Comparison of ENCODE assay signal across 19 cellular contexts in genomic region chr16:72537684-72538083, GRCh38.
DNase-seq lines count a peak whose midpoint lies in the region; ATAC-seq and TF ChIP-seq lines count a peak whose summit lies in the region.
"Had no signal": no experiment of that assay in that cellular context is flagged by ENCODE, and none has a peak within 500 bp of the region (broad histone marks: within the 10 kb centered on the region; RNA-seq: fewer than 3 reads in every experiment).

No MANE protein-coding gene starts in this region.

- H3K4me3 Mint-ChIP-seq in MCF 10A (ENCODE audit: unreplicated experiment), result no peak overlapping the region
- H3K4me3 Mint-ChIP-seq: natural killer cell treated with Interleukin-12 subunit alpha and Interleukin-12 subunit beta and Interleukin-15 and Interleukin-18, amount 100 ng/mL, for 72 hours had no signal

- no peak for TF ChIP-seq POLR2A in breast epithelium (IDR thresholded peaks at IDR 0.05)

- POLR2A ChIA-PET in MCF 10A (lab: Yijun Ruan, JAX), result no interaction called here

- CTCF ChIA-PET in MCF 10A (lab: Yijun Ruan, JAX), result no interaction called here

- intact Hi-C loops in MCF 10A (cut with micrococcal nuclease) (no loop called here), breast epithelium (cut with DNase I; ENCODE audit: low total_unique reads) (no loop called here)

- no peaks in the 10 kb centered on the region for H4K20me1 ChIP-seq in smooth muscle cell (ENCODE audit: low read depth)

- no peaks in the 10 kb centered on the region for H3K79me2 ChIP-seq in smooth muscle cell (ENCODE audit: low read depth)

- peak overlapping the region; percentile 2 for H3K27ac Mint-ChIP-seq in MCF 10A (ENCODE audit: low read depth, unreplicated experiment)
- H3K27ac Mint-ChIP-seq: activated naive CD4-positive, alpha-beta T cell treated with anti-CD3 and anti-CD28 coated beads, Interleukin-2, amount 50 U/mL, for 72 hours; natural killer cell treated with Interleukin-12 subunit alpha and Interleukin-12 subunit beta and Interleukin-15 and Interleukin-18, amount 100 ng/mL, for 72 hours had no signal

- H2AFZ ChIP-seq in smooth muscle cell (ENCODE audit: low read depth), result peak overlapping the region; percentile 22

- H3K36me3 Mint-ChIP-seq in MCF 10A (ENCODE audit: insufficient read depth, unreplicated experiment), result no peaks in the 10 kb centered on the region
- H3K36me3 Mint-ChIP-seq: activated naive CD4-positive, alpha-beta T cell treated with anti-CD3 and anti-CD28 coated beads, Interleukin-2, amount 50 U/mL, for 72 hours; natural killer cell treated with Interleukin-12 subunit alpha and Interleukin-12 subunit beta and Interleukin-15 and Interleukin-18, amount 100 ng/mL, for 72 hours had no signal

- no peaks in the 10 kb centered on the region for H3K9me3 Mint-ChIP-seq in MCF 10A (ENCODE audit: unreplicated experiment)
- H3K9me3 Mint-ChIP-seq: activated naive CD4-positive, alpha-beta T cell treated with anti-CD3 and anti-CD28 coated beads, Interleukin-2, amount 50 U/mL, for 72 hours; natural killer cell treated with Interleukin-12 subunit alpha and Interleukin-12 subunit beta and Interleukin-15 and Interleukin-18, amount 100 ng/mL, for 72 hours had no signal

- H3K27me3 ChIP-seq in breast epithelium, result no peaks in the 10 kb centered on the region
- H3K27me3 ChIP-seq in adipocyte (replicated peaks; ENCODE audit: control insufficient read depth, insufficient read depth, low read length), result no peaks in the 10 kb centered on the region
- H3K27me3 ChIP-seq in smooth muscle cell (ENCODE audit: low read depth), result no peaks in the 10 kb centered on the region
- H3K27me3 ChIP-seq: colonic mucosa, suprapubic skin had no signal

- H3K9me3 ChIP-seq in breast epithelium (no peaks in the 10 kb centered on the region), adipocyte (ENCODE audit: control insufficient read depth, low read length) (no peaks in the 10 kb centered on the region), smooth muscle cell (replicated peaks; ENCODE audit: low read depth) (no peaks in the 10 kb centered on the region)
- H3K9me3 ChIP-seq: colonic mucosa, suprapubic skin had no signal

- DNase-seq in MCF 10A (ENCODE audit: unreplicated experiment) (no peak), breast epithelium (ENCODE audit: low spot score in 2 of 2) (no peak), adipocyte (ENCODE audit: low read depth) (peak; percentile 41), fibroblast of peridontal ligament (ENCODE audit: extremely low read depth) (peak; percentile 50), smooth muscle cell (lab: John Stamatoyannopoulos, UW; ENCODE audit: unreplicated experiment) (no peak), substantia nigra (lab: John Stamatoyannopoulos, UW) (no peak)
- DNase-seq: activated CD4-positive, CD25-positive, alpha-beta regulatory T cell treated with anti-CD3 and anti-CD28 coated beads, Interleukin-2, amount 50 U/mL, for 72 hours; activated CD8-positive, alpha-beta memory T cell treated with anti-CD3 and anti-CD28 coated beads, Interleukin-2, amount 50 U/mL, for 48 hours; colonic mucosa; foreskin melanocyte; NCI-H2029; T-helper 1 cell had no signal

- TF ChIP-seq CTCF in MCF 10A (IDR thresholded peaks at IDR 0.05; ENCODE audit: unreplicated experiment), result no peak
- no peak for TF ChIP-seq CTCF in breast epithelium (IDR thresholded peaks at IDR 0.05)
- no peak for TF ChIP-seq CTCF in smooth muscle cell (IDR thresholded peaks at IDR 0.05; ENCODE audit: borderline replicate concordance, insufficient read depth, poor library complexity, severe bottlenecking)

- H3K27ac ChIP-seq in breast epithelium (no peak overlapping the region), smooth muscle cell (ENCODE audit: low read depth) (no peak overlapping the region), substantia nigra (ENCODE audit: low read depth, low read length, poor library complexity, severe bottlenecking) (no peak overlapping the region)
- H3K27ac ChIP-seq: 22Rv1, colonic mucosa, suprapubic skin had no signal

- no peaks in the 10 kb centered on the region for H3K27me3 Mint-ChIP-seq in MCF 10A (ENCODE audit: insufficient read depth, unreplicated experiment)
- H3K27me3 Mint-ChIP-seq: natural killer cell treated with Interleukin-12 subunit alpha and Interleukin-12 subunit beta and Interleukin-15 and Interleukin-18, amount 100 ng/mL, for 72 hours had no signal

- no peak overlapping the region for H3K4me2 ChIP-seq in smooth muscle cell

- H3K36me3 ChIP-seq in breast epithelium, result no peaks in the 10 kb centered on the region
- H3K36me3 ChIP-seq in adipocyte (ENCODE audit: control insufficient read depth, insufficient read depth, low read length, severe bottlenecking), result no peaks in the 10 kb centered on the region
- no peaks in the 10 kb centered on the region for H3K36me3 ChIP-seq in smooth muscle cell (ENCODE audit: low read depth)
- H3K36me3 ChIP-seq: colonic mucosa, suprapubic skin had no signal

- BruUV-seq in MCF 10A (replicated peaks; lab: Mats Ljungman, UMichigan), result no TSS peak

- H3F3A ChIP-seq in smooth muscle cell (ENCODE audit: low read depth), result no peaks in the 10 kb centered on the region

- H3K4me3 ChIP-seq in breast epithelium (no peak overlapping the region), adipocyte (ENCODE audit: low read length) (no peak overlapping the region), smooth muscle cell (no peak overlapping the region)
- H3K4me3 ChIP-seq: colonic mucosa, lung, suprapubic skin had no signal

- H3K4me1 ChIP-seq in breast epithelium, result no peaks in the 10 kb centered on the region
- peaks cover 11% of the 10 kb centered on the region for H3K4me1 ChIP-seq in adipocyte (ENCODE audit: control insufficient read depth, insufficient read depth, low read length)
- H3K4me1 ChIP-seq in smooth muscle cell (ENCODE audit: low read depth), result peaks cover 2% of the 10 kb centered on the region
- H3K4me1 ChIP-seq: colonic mucosa, suprapubic skin had no signal

- ATAC-seq in GM21529 (IDR thresholded peaks at IDR 0.05; ENCODE audit: unreplicated experiment), result no peak
- ATAC-seq in HG03342 (IDR thresholded peaks at IDR 0.05; ENCODE audit: unreplicated experiment), result no peak
- ATAC-seq: activated naive CD4-positive, alpha-beta T cell treated with anti-CD3 and anti-CD28 coated beads, Interleukin-2, amount 50 U/mL, for 72 hours; natural killer cell treated with Interleukin-12 subunit alpha and Interleukin-12 subunit beta and Interleukin-15 and Interleukin-18, amount 100 ng/mL, for 72 hours had no signal

- H3K9ac ChIP-seq in adipocyte (ENCODE audit: low read length) (no peak overlapping the region), smooth muscle cell (ENCODE audit: low read depth) (no peak overlapping the region)

- H3K4me1 Mint-ChIP-seq in MCF 10A (ENCODE audit: insufficient read depth, unreplicated experiment), result peaks cover 16% of the 10 kb centered on the region

Comparison
In these comparisons a context has a peak if more than half of its experiments do, and no peak if none do; other contexts are left out.
1. DNase-seq: peak in adipocyte (single experiment) and fibroblast of peridontal ligament (single experiment); none in MCF 10A (single experiment), breast epithelium (0 of 2), smooth muscle cell (single experiment) and substantia nigra (0 of 49).